1 cellular context compared by ENCODE assay signal in genomic region chr7:45146531-45147379, GRCh38.
A peak's percentile ranks its signal among the peaks of the same experiment; 100 is the strongest.
TF ChIP-seq lines count a peak whose summit lies in the region.

No MANE protein-coding gene starts in this region.

TF ChIP-seq in HepG2, 621 proteins besides CTCF, POLR2A, EP300 and RAD21 (continued from another document):
- TF ChIP-seq AKNA (CRISPR knock-in tag; IDR thresholded peaks at IDR 0.05; ENCODE audit: borderline replicate concordance): no peak
- TF ChIP-seq MEIS2 (CRISPR knock-in tag; IDR thresholded peaks at IDR 0.05): no peak
- TF ChIP-seq FOXK2 (IDR thresholded peaks at IDR 0.05): no peak
- TF ChIP-seq STAG1 (CRISPR knock-in tag; IDR thresholded peaks at IDR 0.05): peak; percentile 55
- TF ChIP-seq ZNF142 (CRISPR knock-in tag; IDR thresholded peaks at IDR 0.05): no peak
- TF ChIP-seq ZMYM3 (CRISPR knock-in tag; IDR thresholded peaks at IDR 0.05): no peak
- TF ChIP-seq IRF9 (CRISPR knock-in tag; IDR thresholded peaks at IDR 0.05; ENCODE audit: borderline replicate concordance): no peak
- TF ChIP-seq ZNF335 (CRISPR knock-in tag; IDR thresholded peaks at IDR 0.05): no peak
